8 cellular contexts compared by ENCODE assay signal in genomic region chr1:203795382-203796222, GRCh38. TPM values are rescaled to one million over a fixed set of nuclear protein-coding genes. Genes with fewer than 3 reads are reported as not detected.
DNase-seq lines count a peak whose midpoint lies in the region; ATAC-seq, FAIRE-seq and TF ChIP-seq lines count a peak whose summit lies in the region.

Gene ZBED6, plus strand, starts transcription at chr1:203795623. Its CDS starts 1,900 bp downstream, at chr1:203797523.
Gene ZC3H11A, plus strand, starts transcription at chr1:203795623. Its CDS starts 21,448 bp downstream, at chr1:203817071.

- no peaks in the 10 kb centered on the region for H3K27me3 ChIP-seq in Loucy (ENCODE audit: insufficient read depth, low read length, poor library complexity, severe bottlenecking)

- peak; percentile 61 for FAIRE-seq in H54 (lab: Jason Lieb, UNC)

- TF ChIP-seq POLR2A in H54 (IDR thresholded peaks at IDR 0.05; ENCODE audit: low read depth, low read length) (peak; percentile 38), Raji (IDR thresholded peaks at IDR 0.05; ENCODE audit: insufficient read depth, low read depth, low read length) (peak; percentile 67)

- TF ChIP-seq CTCF in Loucy (conservative IDR thresholded peaks at IDR 0.05; ENCODE audit: low read length), result no peak

- no peaks in the 10 kb centered on the region for H3K9me2 ChIP-seq in Loucy (replicated peaks; ENCODE audit: low read depth, low read length)

- H3K36me3 Mint-ChIP-seq in natural killer cell treated with Interleukin-12 subunit alpha and Interleukin-12 subunit beta and Interleukin-15 and Interleukin-18, amount 100 ng/mL, for 72 hours, result peaks cover 19% of the 10 kb centered on the region

- H3K79me2 ChIP-seq in Loucy (ENCODE audit: insufficient read depth, low read length), result peaks cover 50% of the 10 kb centered on the region

- 0 out of 2 replicates have a peak, but pooled peaks cover 3% of the 10 kb centered on the region for H3F3A ChIP-seq in Loucy (ENCODE audit: low read depth)

- H3K9me3 ChIP-seq in Loucy (ENCODE audit: insufficient read depth, low read depth, low read length), result no peaks in the 10 kb centered on the region

- H3K4me1 Mint-ChIP-seq in natural killer cell treated with Interleukin-12 subunit alpha and Interleukin-12 subunit beta and Interleukin-15 and Interleukin-18, amount 100 ng/mL, for 72 hours (ENCODE audit: low read depth in 2 of 2), result peaks cover 36 to 41% of the 10 kb centered on the region in 2 donors

- ATAC-seq in natural killer cell treated with Interleukin-12 subunit alpha and Interleukin-12 subunit beta and Interleukin-15 and Interleukin-18, amount 100 ng/mL, for 72 hours, result peak; percentile 100
- peak; percentile 99 for ATAC-seq in stimulated activated naive CD8-positive, alpha-beta T cell treated with anti-CD3 and anti-CD28 coated beads, Interleukin-15, Interleukin-2, amounts not matched to agents 100 U/mL and 50 U/mL, for 24 hours

- peak within 1 kb of the TSS; percentile 99 for H2AFZ ChIP-seq in Loucy (ENCODE audit: low read length)

- H3K4me3 ChIP-seq in Loucy (ENCODE audit: low read length, poor library complexity, severe bottlenecking), result peak within 1 kb of the TSS; percentile 92

- peak within 1 kb of the TSS; percentile 86 for H3K4me2 ChIP-seq in Loucy (ENCODE audit: low read depth, low read length, poor library complexity, severe bottlenecking)

- peak within 1 kb of the TSS; percentile 82 for H3K9ac ChIP-seq in Loucy (ENCODE audit: low read depth, low read length, poor library complexity, severe bottlenecking)

- H3K27ac Mint-ChIP-seq in natural killer cell treated with Interleukin-12 subunit alpha and Interleukin-12 subunit beta and Interleukin-15 and Interleukin-18, amount 100 ng/mL, for 72 hours, result peak within 1 kb of the TSS; percentile 84 to 96

- peak within 1 kb of the TSS; percentile 93 for H3K4me3 Mint-ChIP-seq in natural killer cell treated with Interleukin-12 subunit alpha and Interleukin-12 subunit beta and Interleukin-15 and Interleukin-18, amount 100 ng/mL, for 72 hours

- peak; percentile 99 for DNase-seq in EH (ENCODE audit: low read depth)
- DNase-seq in H54 (ENCODE audit: insufficient read length, low spot score), result peak; percentile 85
- DNase-seq in activated T-helper 9 cell treated with anti-CD3 and anti-CD28 coated beads, Interleukin-2, amount 50 U/mL, for 16 hours (ENCODE audit: low read depth), result peak; percentile 98
- DNase-seq in fibroblast of peridontal ligament (ENCODE audit: extremely low read depth), result peak; percentile 98
- DNase-seq in natural killer cell treated with Interleukin-12 subunit alpha and Interleukin-12 subunit beta and Interleukin-15 and Interleukin-18, amount 100 ng/mL, for 72 hours (ENCODE audit: low spot score), result peak; percentile 100
- peak; percentile 98 for DNase-seq in stimulated activated naive CD8-positive, alpha-beta T cell treated with anti-CD3 and anti-CD28 coated beads, Interleukin-15, Interleukin-2, amounts not matched to agents 100 U/mL and 50 U/mL, for 24 hours

- H3K4me1 ChIP-seq in Loucy (ENCODE audit: insufficient read depth, low read length, poor library complexity, severe bottlenecking), result peaks cover 48% of the 10 kb centered on the region

- no peaks in the 10 kb centered on the region for H3K36me3 ChIP-seq in Loucy (ENCODE audit: insufficient read depth, low read length)

- no peaks in the 10 kb centered on the region for H3K27me3 Mint-ChIP-seq in natural killer cell treated with Interleukin-12 subunit alpha and Interleukin-12 subunit beta and Interleukin-15 and Interleukin-18, amount 100 ng/mL, for 72 hours

- H3K9me3 Mint-ChIP-seq in natural killer cell treated with Interleukin-12 subunit alpha and Interleukin-12 subunit beta and Interleukin-15 and Interleukin-18, amount 100 ng/mL, for 72 hours, result no peaks in the 10 kb centered on the region

- peaks cover 47% of the 10 kb centered on the region for H4K20me1 ChIP-seq in Loucy (ENCODE audit: insufficient read depth, low read length, poor library complexity, severe bottlenecking)

RNA-seq across cellular contexts. Expression of gene ZBED6, which starts in this region (rescaled TPM):
- 10 to 100 TPM; 24.9 to 29.3 TPM for total RNA-seq in natural killer cell treated with Interleukin-12 subunit alpha and Interleukin-12 subunit beta and Interleukin-15 and Interleukin-18, amount 100 ng/mL, for 72 hours

RNA-seq across cellular contexts. Expression of gene ZC3H11A, which starts in this region (rescaled TPM):
- total RNA-seq in natural killer cell treated with Interleukin-12 subunit alpha and Interleukin-12 subunit beta and Interleukin-15 and Interleukin-18, amount 100 ng/mL, for 72 hours, result 10 to 100 TPM; 84.1 to 91.8 TPM

Comparison
In these comparisons a context has a peak if more than half of its experiments do, and no peak if none do; other contexts are left out.
1. Peak in every context shown above with its lines: DNase-seq, ATAC-seq and H3K4me3 ChIP-seq.